ENCODE assay signal across 9 cellular contexts in genomic region chr6:52087498-52087999, GRCh38. TPM values are rescaled to one million over a fixed set of nuclear protein-coding genes. Genes with fewer than 3 reads are reported as not detected.
DNase-seq lines count a peak whose midpoint lies in the region; ATAC-seq and TF ChIP-seq lines count a peak whose summit lies in the region.
"Had no signal": no experiment of that assay in that cellular context is flagged by ENCODE, and none has a peak within 500 bp of the region (broad histone marks: within the 10 kb centered on the region; RNA-seq: fewer than 3 reads in every experiment).

A gene with protein sequence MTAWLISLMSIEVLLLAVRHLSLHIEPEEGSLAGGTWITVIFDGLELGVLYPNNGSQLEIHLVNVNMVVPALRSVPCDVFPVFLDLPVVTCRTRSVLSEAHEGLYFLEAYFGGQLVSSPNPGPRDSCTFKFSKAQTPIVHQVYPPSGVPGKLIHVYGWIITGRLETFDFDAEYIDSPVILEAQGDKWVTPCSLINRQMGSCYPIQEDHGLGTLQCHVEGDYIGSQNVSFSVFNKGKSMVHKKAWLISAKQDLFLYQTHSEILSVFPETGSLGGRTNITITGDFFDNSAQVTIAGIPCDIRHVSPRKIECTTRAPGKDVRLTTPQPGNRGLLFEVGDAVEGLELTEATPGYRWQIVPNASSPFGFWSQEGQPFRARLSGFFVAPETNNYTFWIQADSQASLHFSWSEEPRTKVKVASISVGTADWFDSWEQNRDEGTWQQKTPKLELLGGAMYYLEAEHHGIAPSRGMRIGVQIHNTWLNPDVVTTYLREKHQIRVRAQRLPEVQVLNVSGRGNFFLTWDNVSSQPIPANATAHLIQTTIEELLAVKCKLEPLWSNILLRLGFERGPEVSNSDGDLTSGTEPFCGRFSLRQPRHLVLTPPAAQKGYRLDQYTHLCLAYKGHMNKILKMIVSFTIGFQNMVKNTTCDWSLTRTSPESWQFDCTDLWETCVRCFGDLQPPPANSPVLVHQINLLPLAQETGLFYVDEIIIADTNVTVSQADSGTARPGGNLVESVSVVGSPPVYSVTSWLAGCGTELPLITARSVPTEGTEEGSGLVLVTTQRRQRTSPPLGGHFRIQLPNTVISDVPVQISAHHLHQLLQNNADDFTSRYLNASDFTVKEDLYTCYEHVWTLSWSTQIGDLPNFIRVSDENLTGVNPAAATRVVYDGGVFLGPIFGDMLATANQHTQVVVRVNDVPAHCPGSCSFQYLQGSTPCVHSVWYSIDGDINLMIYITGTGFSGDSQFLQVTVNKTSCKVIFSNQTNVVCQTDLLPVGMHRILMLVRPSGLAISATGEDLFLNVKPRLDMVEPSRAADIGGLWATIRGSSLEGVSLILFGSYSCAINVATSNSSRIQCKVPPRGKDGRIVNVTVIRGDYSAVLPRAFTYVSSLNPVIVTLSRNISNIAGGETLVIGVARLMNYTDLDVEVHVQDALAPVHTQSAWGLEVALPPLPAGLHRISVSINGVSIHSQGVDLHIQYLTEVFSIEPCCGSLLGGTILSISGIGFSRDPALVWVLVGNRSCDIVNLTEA (N-terminal part only) (minus strand): TSS chr6:52087613. CDS start chr6:52084933, 2,680 bp downstream.

- intact Hi-C loops in sciatic nerve (cut with DNase I) (no loop called here), ascending aorta (cut with DNase I) (no loop called here)

- H3K4me1 ChIP-seq in ascending aorta = no peaks in the 10 kb centered on the region

- H3K27ac ChIP-seq in SU-DHL-6 (ENCODE audit: low read depth, low read length) (no peak within 1 kb of the TSS), ascending aorta (no peak within 1 kb of the TSS)

- H3K9me2 ChIP-seq in SU-DHL-6 (replicated peaks; ENCODE audit: insufficient read depth, low read length) = no peaks in the 10 kb centered on the region

- no peak for DNase-seq in AG09309 (ENCODE audit: low read depth)
- peak; percentile 24 for DNase-seq in H4 (ENCODE audit: low spot score)
- DNase-seq in kidney glomerular epithelial cell (lab: John Stamatoyannopoulos, UW) = peak; percentile 84
- DNase-seq in NK-92 treated with Interleukin-12 subunit alpha and Interleukin-12 subunit beta, amount 100 ng/mL, for 24 hours (lab: John Stamatoyannopoulos, UW) = no peak
- DNase-seq in sciatic nerve (ENCODE audit: low spot score) = no peak
- DNase-seq in ascending aorta (ENCODE audit: low spot score in 2 of 2) = no peak
- DNase-seq in COLO829 (ENCODE audit: low spot score) = no peak
- DNase-seq: NCI-H2107 had no signal

- H3K9ac ChIP-seq in SU-DHL-6 (ENCODE audit: low read length) = no peak within 1 kb of the TSS

- H3K4me2 ChIP-seq in SU-DHL-6 (ENCODE audit: low read depth, low read length, poor library complexity, severe bottlenecking) = no peak within 1 kb of the TSS

- no peaks in the 10 kb centered on the region for H3K79me2 ChIP-seq in SU-DHL-6 (ENCODE audit: insufficient read depth, low read length)

- H3K9me3 ChIP-seq in SU-DHL-6 (ENCODE audit: insufficient read depth, low read length) (no peaks in the 10 kb centered on the region), ascending aorta (no peaks in the 10 kb centered on the region)

- H3F3A ChIP-seq in SU-DHL-6 (ENCODE audit: insufficient read depth) = no peaks in the 10 kb centered on the region

- no peak for ATAC-seq in sciatic nerve

- H2AFZ ChIP-seq in SU-DHL-6 (ENCODE audit: low read depth, low read length, severe bottlenecking) = no peak within 1 kb of the TSS

- no peak within 1 kb of the TSS for H3K4me3 ChIP-seq in AG09309 (ENCODE audit: control insufficient read depth, low read depth, low read length)
- H3K4me3 ChIP-seq in SU-DHL-6 (ENCODE audit: insufficient read depth, low read length, poor library complexity, severe bottlenecking) = no peak within 1 kb of the TSS
- no peak within 1 kb of the TSS for H3K4me3 ChIP-seq in ascending aorta

- no peaks in the 10 kb centered on the region for H3K27me3 ChIP-seq in SU-DHL-6 (ENCODE audit: low read length)
- no peaks in the 10 kb centered on the region for H3K27me3 ChIP-seq in ascending aorta

- no peaks in the 10 kb centered on the region for H3K36me3 ChIP-seq in SU-DHL-6 (ENCODE audit: low read length)
- no peaks in the 10 kb centered on the region for H3K36me3 ChIP-seq in ascending aorta

- H4K20me1 ChIP-seq in SU-DHL-6 (ENCODE audit: low read depth, low read length) = no peaks in the 10 kb centered on the region

- TF ChIP-seq CTCF in AG09309 (IDR thresholded peaks at IDR 0.05; ENCODE audit: control insufficient read depth, insufficient read depth, low read depth, low read length, missing control alignments) = peak; percentile 39
- TF ChIP-seq CTCF in SU-DHL-6 (IDR thresholded peaks at IDR 0.05; ENCODE audit: insufficient read depth, low read length, poor library complexity, severe bottlenecking) = peak; percentile 62
- peak in 1 of 3 experiments; percentile 23 for TF ChIP-seq CTCF in ascending aorta (IDR thresholded peaks at IDR 0.05)

RNA-seq across cellular contexts. Expression of the gene that starts here (rescaled TPM):
- total RNA-seq in H4 (2014; rRNA removed; shearing (Covaris generic)) = not detected in 2 replicates
- total RNA-seq in sciatic nerve = 0.04 TPM
- not detected for total RNA-seq in ascending aorta

Comparison
In these comparisons a context has a peak if more than half of its experiments do, and no peak if none do; other contexts are left out.
1. Peak in DNase-seq in H4; RNA of the gene not detected or under 1 TPM.